Comparison of ENCODE assay signal across 15 cellular contexts in genomic region chr6:69391106-69391505, GRCh38.
DNase-seq lines count a peak whose midpoint lies in the region; ATAC-seq and TF ChIP-seq lines count a peak whose summit lies in the region.
"Had no signal": no experiment of that assay in that cellular context is flagged by ENCODE, and none has a peak within 500 bp of the region (broad histone marks: within the 10 kb centered on the region; RNA-seq: fewer than 3 reads in every experiment).

No MANE protein-coding gene starts in this region.

- H3K4me1 Mint-ChIP-seq in neural progenitor cell, result no peaks in the 10 kb centered on the region
- H3K4me1 Mint-ChIP-seq: B cell had no signal

- intact Hi-C loops in posterior cingulate gyrus (cut with DNase I), result no loop called here

- H3K4me1 ChIP-seq in smooth muscle cell (ENCODE audit: low read depth) (peaks cover 3% of the 10 kb centered on the region), neural progenitor cell (no peaks in the 10 kb centered on the region)

- H3F3A ChIP-seq in smooth muscle cell (ENCODE audit: low read depth), result no peaks in the 10 kb centered on the region
- H3F3A ChIP-seq in neural progenitor cell (ENCODE audit: low read depth), result no peaks in the 10 kb centered on the region

- H3K9ac ChIP-seq in smooth muscle cell (ENCODE audit: low read depth) (no peak overlapping the region), neural progenitor cell (no peak overlapping the region)
- H3K9ac ChIP-seq: BLaER1 treated with 17β-estradiol and CSF1 and Interleukin-3, amounts not matched to agents 10 nM and 100 nM had no signal

- peaks cover 0 to 5% of the 10 kb centered on the region in 2 donors for H3K9me3 Mint-ChIP-seq in activated naive CD4-positive, alpha-beta T cell treated with anti-CD3 and anti-CD28 coated beads, Interleukin-2, amount 50 U/mL, for 72 hours
- no peaks in the 10 kb centered on the region for H3K9me3 Mint-ChIP-seq in neural progenitor cell
- H3K9me3 Mint-ChIP-seq: CD8-positive, alpha-beta T cell had no signal

- no peaks in the 10 kb centered on the region for H4K20me1 ChIP-seq in smooth muscle cell (ENCODE audit: low read depth)
- H4K20me1 ChIP-seq in neural progenitor cell (ENCODE audit: low read depth), result no peaks in the 10 kb centered on the region
- H4K20me1 ChIP-seq: BLaER1 treated with 17β-estradiol and CSF1 and Interleukin-3, amounts not matched to agents 10 nM and 100 nM had no signal

- H3K36me3 Mint-ChIP-seq in activated naive CD4-positive, alpha-beta T cell treated with anti-CD3 and anti-CD28 coated beads, Interleukin-2, amount 50 U/mL, for 72 hours, result no peaks in the 10 kb centered on the region
- no peaks in the 10 kb centered on the region for H3K36me3 Mint-ChIP-seq in neural progenitor cell
- H3K36me3 Mint-ChIP-seq: CD8-positive, alpha-beta T cell had no signal

- H3K79me2 ChIP-seq in smooth muscle cell (ENCODE audit: low read depth), result no peaks in the 10 kb centered on the region
- H3K79me2 ChIP-seq in neural progenitor cell (ENCODE audit: low read depth), result no peaks in the 10 kb centered on the region

- H3K4me3 ChIP-seq in smooth muscle cell (no peak overlapping the region), neural progenitor cell (no peak overlapping the region)
- H3K4me3 ChIP-seq: BLaER1 treated with 17β-estradiol and CSF1 and Interleukin-3, amounts not matched to agents 10 nM and 100 nM; GM12878 had no signal

- ATAC-seq in activated naive CD4-positive, alpha-beta T cell treated with anti-CD3 and anti-CD28 coated beads, Interleukin-2, amount 50 U/mL, for 72 hours, result no peak
- ATAC-seq: CD8-positive, alpha-beta T cell; GM12878 had no signal

- H3K4me2 ChIP-seq in smooth muscle cell (peak overlapping the region; percentile 60), neural progenitor cell (no peak overlapping the region)
- H3K4me2 ChIP-seq: BLaER1 treated with 17β-estradiol and CSF1 and Interleukin-3, amounts not matched to agents 10 nM and 100 nM had no signal

- H3K9me3 ChIP-seq in smooth muscle cell (replicated peaks; ENCODE audit: low read depth) (no peaks in the 10 kb centered on the region), neural progenitor cell (ENCODE audit: low read depth) (no peaks in the 10 kb centered on the region)
- H3K9me3 ChIP-seq: BLaER1 treated with 17β-estradiol and CSF1 and Interleukin-3, amounts not matched to agents 10 nM and 100 nM had no signal

- TF ChIP-seq CTCF in smooth muscle cell (IDR thresholded peaks at IDR 0.05; ENCODE audit: borderline replicate concordance, insufficient read depth, poor library complexity, severe bottlenecking) (no peak), neural progenitor cell (IDR thresholded peaks at IDR 0.05) (no peak)

- H3K27me3 ChIP-seq in smooth muscle cell (ENCODE audit: low read depth) (no peaks in the 10 kb centered on the region), neural progenitor cell (no peaks in the 10 kb centered on the region)

- peak; percentile 3 for DNase-seq in ELR (ENCODE audit: low read depth)
- peak; percentile 14 for DNase-seq in HS-27A (ENCODE audit: low read depth)
- peak; percentile 48 for DNase-seq in glomerular visceral epithelial cell (ENCODE audit: extremely low spot score)
- DNase-seq in smooth muscle cell (lab: John Stamatoyannopoulos, UW; ENCODE audit: unreplicated experiment), result no peak
- DNase-seq in posterior cingulate gyrus, result no peak
- DNase-seq in activated naive CD4-positive, alpha-beta T cell treated with anti-CD3 and anti-CD28 coated beads, Interleukin-2, amount 50 U/mL, for 72 hours (ENCODE audit: low spot score in 2 of 2), result no peak
- no peak for DNase-seq in neural progenitor cell (ENCODE audit: low spot score)
- DNase-seq: 8988T; Calu3; CD8-positive, alpha-beta T cell; DMS79 treated with DMSO at 0.1 percent for 48 hours; HCEC 1CT had no signal

- H2AFZ ChIP-seq in smooth muscle cell (ENCODE audit: low read depth) (no peak overlapping the region), neural progenitor cell (replicated peaks) (no peak overlapping the region)

- 39% methylated on average over 6 of the region's 6 CpGs for WGBS in smooth muscle cell (ENCODE audit: low lambda C conversion rate)

- H3K27ac ChIP-seq in smooth muscle cell (ENCODE audit: low read depth) (no peak overlapping the region), neural progenitor cell (no peak overlapping the region)
- H3K27ac ChIP-seq: BLaER1 treated with 17β-estradiol and CSF1 and Interleukin-3, amounts not matched to agents 10 nM and 100 nM had no signal

- H3K4me3 Mint-ChIP-seq in neural progenitor cell, result no peak overlapping the region
- H3K4me3 Mint-ChIP-seq: B cell; CD8-positive, alpha-beta T cell had no signal

- H3K27ac Mint-ChIP-seq in activated naive CD4-positive, alpha-beta T cell treated with anti-CD3 and anti-CD28 coated beads, Interleukin-2, amount 50 U/mL, for 72 hours, result no peak overlapping the region
- H3K27ac Mint-ChIP-seq in neural progenitor cell, result no peak overlapping the region
- H3K27ac Mint-ChIP-seq: B cell; CD8-positive, alpha-beta T cell had no signal

- no peaks in the 10 kb centered on the region for H3K27me3 Mint-ChIP-seq in neural progenitor cell (ENCODE audit: insufficient read depth, low read depth)
- H3K27me3 Mint-ChIP-seq: B cell had no signal

- H3K36me3 ChIP-seq in smooth muscle cell (ENCODE audit: low read depth) (no peaks in the 10 kb centered on the region), neural progenitor cell (no peaks in the 10 kb centered on the region)
- H3K36me3 ChIP-seq: BLaER1 treated with 17β-estradiol and CSF1 and Interleukin-3, amounts not matched to agents 10 nM and 100 nM had no signal

Comparison
In these comparisons a context has a peak if more than half of its experiments do, and no peak if none do; other contexts are left out.
1. DNase-seq: peak in ELR (single experiment), HS-27A (single experiment) and glomerular visceral epithelial cell (single experiment); none in smooth muscle cell (single experiment), posterior cingulate gyrus (0 of 10), activated naive CD4-positive, alpha-beta T cell treated with anti-CD3 and anti-CD28 coated beads, Interleukin-2, amount 50 U/mL, for 72 hours (0 of 2) and neural progenitor cell (single experiment).